ENCODE assay signal across 1 cellular context in genomic region chr2:111884592-111884964, GRCh38.
A peak's percentile ranks its signal among the peaks of the same experiment; 100 is the strongest.
TF ChIP-seq lines count a peak whose summit lies in the region.

No MANE protein-coding gene starts in this region.

TF ChIP-seq in K562, 482 proteins besides CTCF, POLR2A, EP300 and RAD21 (continued from another document):
- TF ChIP-seq, protein P1, sequence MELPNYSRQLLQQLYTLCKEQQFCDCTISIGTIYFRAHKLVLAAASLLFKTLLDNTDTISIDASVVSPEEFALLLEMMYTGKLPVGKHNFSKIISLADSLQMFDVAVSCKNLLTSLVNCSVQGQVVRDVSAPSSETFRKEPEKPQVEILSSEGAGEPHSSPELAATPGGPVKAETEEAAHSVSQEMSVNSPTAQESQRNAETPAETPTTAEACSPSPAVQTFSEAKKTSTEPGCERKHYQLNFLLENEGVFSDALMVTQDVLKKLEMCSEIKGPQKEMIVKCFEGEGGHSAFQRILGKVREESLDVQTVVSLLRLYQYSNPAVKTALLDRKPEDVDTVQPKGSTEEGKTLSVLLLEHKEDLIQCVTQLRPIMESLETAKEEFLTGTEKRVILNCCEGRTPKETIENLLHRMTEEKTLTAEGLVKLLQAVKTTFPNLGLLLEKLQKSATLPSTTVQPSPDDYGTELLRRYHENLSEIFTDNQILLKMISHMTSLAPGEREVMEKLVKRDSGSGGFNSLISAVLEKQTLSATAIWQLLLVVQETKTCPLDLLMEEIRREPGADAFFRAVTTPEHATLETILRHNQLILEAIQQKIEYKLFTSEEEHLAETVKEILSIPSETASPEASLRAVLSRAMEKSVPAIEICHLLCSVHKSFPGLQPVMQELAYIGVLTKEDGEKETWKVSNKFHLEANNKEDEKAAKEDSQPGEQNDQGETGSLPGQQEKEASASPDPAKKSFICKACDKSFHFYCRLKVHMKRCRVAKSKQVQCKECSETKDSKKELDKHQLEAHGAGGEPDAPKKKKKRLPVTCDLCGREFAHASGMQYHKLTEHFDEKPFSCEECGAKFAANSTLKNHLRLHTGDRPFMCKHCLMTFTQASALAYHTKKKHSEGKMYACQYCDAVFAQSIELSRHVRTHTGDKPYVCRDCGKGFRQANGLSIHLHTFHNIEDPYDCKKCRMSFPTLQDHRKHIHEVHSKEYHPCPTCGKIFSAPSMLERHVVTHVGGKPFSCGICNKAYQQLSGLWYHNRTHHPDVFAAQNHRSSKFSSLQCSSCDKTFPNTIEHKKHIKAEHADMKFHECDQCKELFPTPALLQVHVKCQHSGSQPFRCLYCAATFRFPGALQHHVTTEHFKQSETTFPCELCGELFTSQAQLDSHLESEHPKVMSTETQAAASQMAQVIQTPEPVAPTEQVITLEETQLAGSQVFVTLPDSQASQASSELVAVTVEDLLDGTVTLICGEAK (IDR thresholded peaks at IDR 0.05), result 0 out of 2 replicates have a peak, but pooled peaks have one; percentile 9
- TF ChIP-seq, protein P1 (CRISPR knock-in tag; IDR thresholded peaks at IDR 0.05), result no peak
- TF ChIP-seq RAD51 (IDR thresholded peaks at IDR 0.05; ENCODE audit: borderline replicate concordance, low read depth), result peak; percentile 5; the same call in 1 of the 2 replicates
- no peak for TF ChIP-seq FOXM1 (IDR thresholded peaks at IDR 0.05; ENCODE audit: low read depth)
- TF ChIP-seq FOXM1 (CRISPR knock-in tag; IDR thresholded peaks at IDR 0.05; ENCODE audit: low read depth), result peak; percentile 1; the same call in 1 of the 2 replicates
- no peak for TF ChIP-seq ZFP36 (IDR thresholded peaks at IDR 0.05; ENCODE audit: low read depth, low read length, partially characterized antibody)
- TF ChIP-seq CREBBP (IDR thresholded peaks at IDR 0.05; ENCODE audit: low read depth, low read length), result no peak
- TF ChIP-seq ATF7 (IDR thresholded peaks at IDR 0.05), result no peak
- TF ChIP-seq PHF21A (IDR thresholded peaks at IDR 0.05; ENCODE audit: borderline replicate concordance, low read depth), result no peak
- no peak for TF ChIP-seq NR2C2 (CRISPR knock-in tag; IDR thresholded peaks at IDR 0.05)
- TF ChIP-seq NR2C2 (tag; IDR thresholded peaks at IDR 0.05), result 0 out of 2 replicates have a peak, but pooled peaks have one; percentile 3
- no peak; a peak in 1 of 4 replicates for TF ChIP-seq HDAC1 (IDR thresholded peaks at IDR 0.05)
- 0 out of 2 replicates have a peak, but pooled peaks have one; percentile 21 for TF ChIP-seq SMARCA4 (IDR thresholded peaks at IDR 0.05)
- 0 out of 2 replicates have a peak, but pooled peaks have one; percentile 0 for TF ChIP-seq NFRKB (IDR thresholded peaks at IDR 0.05; ENCODE audit: low read depth)
- 0 out of 2 replicates have a peak, but pooled peaks have one; percentile 24 for TF ChIP-seq CBX1 (IDR thresholded peaks at IDR 0.05; ENCODE audit: low read depth)
- TF ChIP-seq L3MBTL2 (IDR thresholded peaks at IDR 0.05), result peak; percentile 20; the same call in 1 of the 2 replicates
- TF ChIP-seq NFATC3 (IDR thresholded peaks at IDR 0.05), result 0 out of 2 replicates have a peak, but pooled peaks have one; percentile 2
- TF ChIP-seq LARP7 (IDR thresholded peaks at IDR 0.05), result no peak
- TF ChIP-seq ARNT (IDR thresholded peaks at IDR 0.05), result 0 out of 4 replicates have a peak, but pooled peaks of 1 of the 2 experiments have one; percentile 36
- TF ChIP-seq RBM25 (IDR thresholded peaks at IDR 0.05; ENCODE audit: low read depth, low read length, severe bottlenecking), result peak; percentile 5
- no peak for TF ChIP-seq ZNF41 (CRISPR knock-in tag; conservative IDR thresholded peaks at IDR 0.05)
- peak; percentile 99 for TF ChIP-seq ZNF121 (CRISPR knock-in tag; conservative IDR thresholded peaks at IDR 0.05)
- TF ChIP-seq RNF2 (IDR thresholded peaks at IDR 0.05), result peak; percentile 37; the same call in 1 of the 2 replicates
- TF ChIP-seq ZKSCAN1 (IDR thresholded peaks at IDR 0.05; ENCODE audit: low read depth, low read length), result no peak
- no peak for TF ChIP-seq SMC3 (conservative IDR thresholded peaks at IDR 0.05; ENCODE audit: insufficient read depth, low read depth, low read length)
- TF ChIP-seq, protein P2, sequence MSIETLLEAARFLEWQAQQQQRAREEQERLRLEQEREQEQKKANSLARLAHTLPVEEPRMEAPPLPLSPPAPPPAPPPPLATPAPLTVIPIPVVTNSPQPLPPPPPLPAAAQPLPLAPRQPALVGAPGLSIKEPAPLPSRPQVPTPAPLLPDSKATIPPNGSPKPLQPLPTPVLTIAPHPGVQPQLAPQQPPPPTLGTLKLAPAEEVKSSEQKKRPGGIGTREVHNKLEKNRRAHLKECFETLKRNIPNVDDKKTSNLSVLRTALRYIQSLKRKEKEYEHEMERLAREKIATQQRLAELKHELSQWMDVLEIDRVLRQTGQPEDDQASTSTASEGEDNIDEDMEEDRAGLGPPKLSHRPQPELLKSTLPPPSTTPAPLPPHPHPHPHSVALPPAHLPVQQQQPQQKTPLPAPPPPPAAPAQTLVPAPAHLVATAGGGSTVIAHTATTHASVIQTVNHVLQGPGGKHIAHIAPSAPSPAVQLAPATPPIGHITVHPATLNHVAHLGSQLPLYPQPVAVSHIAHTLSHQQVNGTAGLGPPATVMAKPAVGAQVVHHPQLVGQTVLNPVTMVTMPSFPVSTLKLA (conservative IDR thresholded peaks at IDR 0.05), result peak in 1 of 2 experiments; percentile 23; a peak in 1 of 4 replicates
